In genomic region chr17:40177275-40177874, GRCh38 we compare ENCODE assay signal across 8 cellular contexts. TPM values are rescaled to one million over a fixed set of nuclear protein-coding genes. Genes with fewer than 3 reads are reported as not detected.
DNase-seq lines count a peak whose midpoint lies in the region; ATAC-seq and TF ChIP-seq lines count a peak whose summit lies in the region.

RAPGEFL1 (plus strand) TSS chr17:40177470; CDS start chr17:40177862, 392 bp downstream.

- no peak within 1 kb of the TSS for H2BK5ac ChIP-seq in IMR-90 (ENCODE audit: low read depth, low read length, poor library complexity, severe bottlenecking)

- POLR2A ChIA-PET in IMR-90 (lab: Charles Lee; ENCODE audit: unreplicated experiment): no interaction called here

- TF ChIP-seq CTCF in GM06990 (IDR thresholded peaks at IDR 0.05; ENCODE audit: insufficient read depth, low read length, poor library complexity, severe bottlenecking) (no peak), IMR-90 (conservative IDR thresholded peaks at IDR 0.05; ENCODE audit: low read depth, low read length) (no peak), retinal pigment epithelial cell (conservative IDR thresholded peaks at IDR 0.05; ENCODE audit: low read depth, low read length) (no peak)

- H3K14ac ChIP-seq in IMR-90 (replicated peaks; ENCODE audit: low read depth, low read length): peak within 1 kb of the TSS; percentile 22

- H3K9me1 ChIP-seq in IMR-90 (ENCODE audit: insufficient read depth, low read length): peaks cover 8% of the 10 kb centered on the region; the same call in 1 of the 2 replicates

- WGBS in IMR-90 (ENCODE audit: extremely low coverage in 2 of 2, insufficient read length in 1 of 2), 2 experiments: 2% methylated on average over 13 of the region's 57 CpGs; no CpG with 5 or more reads in 1 of the 2 experiments
- WGBS in right cardiac atrium: under 1% methylated on average over 57 of the region's 57 CpGs

- H4K8ac ChIP-seq in IMR-90 (ENCODE audit: low read depth in 2 of 2, low read length in 2 of 2): peak within 1 kb of the TSS in 1 of 2 experiments; percentile 56; a peak in 2 of 4 replicates

- 0 out of 2 replicates have a peak within 1 kb of the TSS, but pooled peaks have one; percentile 20 for H2BK20ac ChIP-seq in IMR-90 (ENCODE audit: low read depth, low read length)

- 0 out of 2 replicates have a peak within 1 kb of the TSS, but pooled peaks have one; percentile 1 for H2AK5ac ChIP-seq in IMR-90 (ENCODE audit: low read depth, low read length)

- no peak within 1 kb of the TSS for H4K5ac ChIP-seq in IMR-90 (ENCODE audit: low read depth, low read length)

- no peak for TF ChIP-seq POLR2A in IMR-90 (IDR thresholded peaks at IDR 0.05; ENCODE audit: low read depth, low read length)

- no TSS peak for BruUV-seq in IMR-90 (replicated peaks; lab: Mats Ljungman, UMichigan)

- H3K9ac ChIP-seq in IMR-90 (ENCODE audit: low read depth, low read length): no peak within 1 kb of the TSS; the same call in 1 of the 2 replicates

- peak within 1 kb of the TSS; percentile 76 for H2AK9ac ChIP-seq in IMR-90 (replicated peaks; ENCODE audit: low read depth, low read length, poor library complexity)

- no peak within 1 kb of the TSS for H3K56ac ChIP-seq in IMR-90 (ENCODE audit: extremely low read depth, insufficient read depth, low read length)

- peak; percentile 82 for DNase-seq in GM06990 (ENCODE audit: extremely low read depth, insufficient read length)
- peak; percentile 55 for DNase-seq in IMR-90
- DNase-seq in T-helper 1 cell: peak; percentile 67 to 81 (median 77)
- DNase-seq in amygdala (lab: John Stamatoyannopoulos, UW): peak in 36 of 56 donors; percentile 13 to 59 (median 38)
- DNase-seq in right cardiac atrium: peak; percentile 80 to 93 (median 92)
- DNase-seq in retinal pigment epithelial cell (ENCODE audit: low read depth): no peak

- CTCF ChIA-PET in IMR-90 (lab: Yijun Ruan, JAX): no interaction called here

- H3K9me3 ChIP-seq in IMR-90 (ENCODE audit: control insufficient read depth, insufficient read depth, low read length) (no peaks in the 10 kb centered on the region), right cardiac atrium (ENCODE audit: control insufficient read depth, low read length) (no peaks in the 10 kb centered on the region)

- dilution Hi-C loops in IMR-90 (cut with HindIII; ENCODE audit: low sequenced_read_pairs, unreplicated experiment): no loop called here

- H3K27ac ChIP-seq in IMR-90 (ENCODE audit: insufficient read depth, low read length) (no peak within 1 kb of the TSS), right cardiac atrium (ENCODE audit: low read length) (no peak within 1 kb of the TSS)

- peaks cover 17% of the 10 kb centered on the region for H3K4me1 ChIP-seq in IMR-90 (ENCODE audit: control insufficient read depth, insufficient read depth, low read length)
- no peaks in the 10 kb centered on the region for H3K4me1 ChIP-seq in right cardiac atrium (ENCODE audit: control insufficient read depth, insufficient read depth, low read length)

- H2BK15ac ChIP-seq in IMR-90 (ENCODE audit: low read depth, low read length): no peak within 1 kb of the TSS

- H4K20me1 ChIP-seq in IMR-90 (ENCODE audit: insufficient read depth, low read length): peaks cover 14% of the 10 kb centered on the region

- TF ChIP-seq RAD21 in IMR-90 (IDR thresholded peaks at IDR 0.05; ENCODE audit: low read length): no peak

- H2AFZ ChIP-seq in IMR-90 (replicated peaks; ENCODE audit: low read length, poor library complexity): peak within 1 kb of the TSS; percentile 84

- no peak within 1 kb of the TSS for H2BK120ac ChIP-seq in IMR-90 (ENCODE audit: low read depth, low read length)

- H3K4me3 ChIP-seq in GM06990 (replicated peaks; ENCODE audit: low read depth, low read length) (peak within 1 kb of the TSS; percentile 29; the same call in 1 of the 2 replicates), IMR-90 (ENCODE audit: insufficient read depth, low read depth, low read length) (peak within 1 kb of the TSS; percentile 40), right cardiac atrium (ENCODE audit: low read length) (peak within 1 kb of the TSS; percentile 56), retinal pigment epithelial cell (ENCODE audit: low read length) (peak within 1 kb of the TSS; percentile 53)

- intact Hi-C loops in IMR-90 (cut with micrococcal nuclease): no loop called here
- intact Hi-C loops in right cardiac atrium (cut with DNase I): no loop called here

- peak within 1 kb of the TSS; percentile 65 for H3K4me2 ChIP-seq in IMR-90 (ENCODE audit: low read depth, low read length)

- in situ Hi-C loops in IMR-90 (cut with MboI; ENCODE audit: low sequenced_read_pairs): no loop called here

- H4K91ac ChIP-seq in IMR-90 (ENCODE audit: insufficient read depth, low read depth, low read length): no peak within 1 kb of the TSS

- H3K23ac ChIP-seq in IMR-90 (ENCODE audit: low read depth, low read length): 0 out of 2 replicates have a peak within 1 kb of the TSS, but pooled peaks have one; percentile 31

- no peak within 1 kb of the TSS for H3K18ac ChIP-seq in IMR-90 (ENCODE audit: low read depth, low read length)

- ATAC-seq in IMR-90 (ENCODE audit: low read depth): peak; percentile 94
- ATAC-seq in right cardiac atrium: peak; percentile 84 to 88
- ATAC-seq in GM18870 (IDR thresholded peaks at IDR 0.05; ENCODE audit: unreplicated experiment): no peak
- no peak for ATAC-seq in GM21576 (IDR thresholded peaks at IDR 0.05; ENCODE audit: unreplicated experiment)

- no peaks in the 10 kb centered on the region for H3K27me3 ChIP-seq in GM06990 (replicated peaks; ENCODE audit: control insufficient read depth, insufficient read depth, low read length)
- no peaks in the 10 kb centered on the region for H3K27me3 ChIP-seq in IMR-90 (ENCODE audit: control insufficient read depth, insufficient read depth, low read length)
- H3K27me3 ChIP-seq in right cardiac atrium (ENCODE audit: control insufficient read depth, insufficient read depth): no peaks in the 10 kb centered on the region

- peak within 1 kb of the TSS; percentile 25; the same call in 1 of the 2 replicates for H3K4ac ChIP-seq in IMR-90 (ENCODE audit: low read depth, low read length)

- H3K36me3 ChIP-seq in GM06990 (ENCODE audit: control insufficient read depth, insufficient read depth, low read length): peaks cover 6% of the 10 kb centered on the region
- peaks cover 25% of the 10 kb centered on the region for H3K36me3 ChIP-seq in IMR-90 (ENCODE audit: control insufficient read depth, insufficient read depth, low read length)

- peaks cover 4 to 13% of the 10 kb centered on the region in 2 experiments; a peak in 3 of 4 replicates for H3K79me1 ChIP-seq in IMR-90 (ENCODE audit: low read depth in 1 of 2, low read length in 2 of 2)

TF ChIP-seq in IMR-90, 13 proteins besides CTCF, POLR2A, EP300 and RAD21:
- TF ChIP-seq MAZ (IDR thresholded peaks at IDR 0.05; ENCODE audit: borderline replicate concordance, low read depth, low read length) (no peak), ELK1 (IDR thresholded peaks at IDR 0.05; ENCODE audit: borderline replicate concordance, low read depth, low read length) (no peak), SMC3 (IDR thresholded peaks at IDR 0.05; ENCODE audit: low read depth, low read length) (no peak), FOS (IDR thresholded peaks at IDR 0.05; ENCODE audit: low read depth, low read length) (no peak), BHLHE40 (IDR thresholded peaks at IDR 0.05; ENCODE audit: low read depth, low read length) (no peak; the same call in 1 of the 2 replicates), RFX5 (IDR thresholded peaks at IDR 0.05; ENCODE audit: low read depth, low read length) (no peak), USF2 (IDR thresholded peaks at IDR 0.05; ENCODE audit: low read depth, low read length) (no peak), MXI1 (IDR thresholded peaks at IDR 0.05; ENCODE audit: borderline replicate concordance, low read depth, low read length) (no peak), CHD1 (IDR thresholded peaks at IDR 0.05; ENCODE audit: low read depth, low read length) (no peak), MAFK (IDR thresholded peaks at IDR 0.05; ENCODE audit: low read depth, low read length) (no peak), NFE2L2 (IDR thresholded peaks at IDR 0.05; ENCODE audit: low read depth, low read length) (no peak), CEBPB (IDR thresholded peaks at IDR 0.05; ENCODE audit: low read depth, low read length) (no peak), RCOR1 (IDR thresholded peaks at IDR 0.05; ENCODE audit: insufficient replicate concordance, low read length) (no peak)

RNA-seq across cellular contexts. Expression of gene RAPGEFL1, which starts in this region (rescaled TPM):
- total RNA-seq in IMR-90 (2012; rRNA removed): 0.28 and 0.54 TPM in 2 replicates
- polyA plus RNA-seq in IMR-90 (2012; rRNA removed): 5.6 and 6.3 TPM in 2 replicates
- polyA plus RNA-seq in IMR-90 (2012; cell fraction: cytosol; rRNA removed): 2.3 and 2.8 TPM in 2 replicates
- 39.7 and 48.9 TPM in 2 replicates for polyA plus RNA-seq in IMR-90 (2012; cell fraction: nucleus; rRNA removed; ENCODE audit: low replicate concordance)
- 1 to 10 TPM; 2.7 to 5.6 (median 4.1) TPM for total RNA-seq in right cardiac atrium
- 3.8 TPM for polyA plus RNA-seq in right cardiac atrium

Comparison
In these comparisons a context has a peak if more than half of its experiments do, and no peak if none do; other contexts are left out.
1. ATAC-seq: peak in IMR-90 (single experiment) and right cardiac atrium (2 of 2); none in GM18870 (single experiment) and GM21576 (single experiment).
2. Peak in every context shown above with its lines, with median percentiles within 50 percentile points of each other: H3K4me3 ChIP-seq.